In genomic region chr15:31013863-31014607, GRCh38 we compare ENCODE assay signal across 9 cellular contexts. TPM values are rescaled to one million over a fixed set of nuclear protein-coding genes. Genes with fewer than 3 reads are reported as not detected.
A peak's percentile ranks its signal among the peaks of the same experiment; 100 is the strongest.
DNase-seq lines count a peak whose midpoint lies in the region; ATAC-seq and TF ChIP-seq lines count a peak whose summit lies in the region.
"Had no signal": no experiment of that assay in that cellular context is flagged by ENCODE, and none has a peak within 500 bp of the region (broad histone marks: within the 10 kb centered on the region; RNA-seq: fewer than 3 reads in every experiment).

No MANE protein-coding gene starts in this region.

- ATAC-seq in GM19452 (IDR thresholded peaks at IDR 0.05; ENCODE audit: unreplicated experiment), result peak; percentile 74
- ATAC-seq in HG03460 (IDR thresholded peaks at IDR 0.05; ENCODE audit: unreplicated experiment), result peak; percentile 89

- H3K9me3 Mint-ChIP-seq in nephron progenitor cell (peaks cover 35% of the 10 kb centered on the region), mesothelial cell of epicardium (peaks cover 47% of the 10 kb centered on the region)

- no peaks in the 10 kb centered on the region for H3K4me1 Mint-ChIP-seq in nephron progenitor cell
- H3K4me1 Mint-ChIP-seq in mesothelial cell of epicardium, result peaks cover 5% of the 10 kb centered on the region

- H3K27ac Mint-ChIP-seq in nephron progenitor cell, result no peak overlapping the region
- H3K27ac Mint-ChIP-seq in mesothelial cell of epicardium, result no peak overlapping the region

- H3K36me3 Mint-ChIP-seq in nephron progenitor cell (ENCODE audit: low read depth) (peaks cover 14% of the 10 kb centered on the region), mesothelial cell of epicardium (peaks cover 13% of the 10 kb centered on the region)

- peak; percentile 42 for DNase-seq in GM10266 (ENCODE audit: extremely low spot score)
- DNase-seq in germinal center (ENCODE audit: low spot score), result peak; percentile 28
- no peak for DNase-seq in nephron progenitor cell
- DNase-seq in NCI-H510A (lab: John Stamatoyannopoulos, UW), result no peak
- no peak for DNase-seq in mesothelial cell of epicardium (ENCODE audit: low spot score in 2 of 2, unreplicated experiment in 2 of 2)
- DNase-seq in NCI-H1436 (lab: John Stamatoyannopoulos, UW), result no peak
- DNase-seq: NCI-H446 treated with DMSO at 0.1 percent for 48 hours had no signal

- H3K27me3 Mint-ChIP-seq in nephron progenitor cell (ENCODE audit: low read depth, poor library complexity), result peaks cover 4% of the 10 kb centered on the region
- no peaks in the 10 kb centered on the region for H3K27me3 Mint-ChIP-seq in mesothelial cell of epicardium (ENCODE audit: low read depth)

- no peak overlapping the region for H3K4me3 Mint-ChIP-seq in nephron progenitor cell
- H3K4me3 Mint-ChIP-seq in mesothelial cell of epicardium, result no peak overlapping the region

- TF ChIP-seq CTCF in GM10266 (IDR thresholded peaks at IDR 0.05; ENCODE audit: control insufficient read depth, insufficient read depth, low read depth, missing control alignments) (no peak), nephron progenitor cell (IDR thresholded peaks at IDR 0.05) (no peak), mesothelial cell of epicardium (IDR thresholded peaks at IDR 0.05; ENCODE audit: unreplicated experiment) (no peak)

RNA-seq across cellular contexts. Expression of gene MTMR10, which starts 22.6 kb away (rescaled TPM):
- 22.3 to 24.7 TPM (median 23.6 TPM) in 3 replicates for total RNA-seq in mesothelial cell of epicardium

Comparison
In these comparisons a context has a peak if more than half of its experiments do, and no peak if none do; other contexts are left out.
1. DNase-seq: peak in GM10266 (single experiment) and germinal center (single experiment); none in nephron progenitor cell (single experiment), NCI-H510A (single experiment), mesothelial cell of epicardium (0 of 2) and NCI-H1436 (single experiment).